8 cellular contexts compared by ENCODE assay signal in the genomic region with DNA sequence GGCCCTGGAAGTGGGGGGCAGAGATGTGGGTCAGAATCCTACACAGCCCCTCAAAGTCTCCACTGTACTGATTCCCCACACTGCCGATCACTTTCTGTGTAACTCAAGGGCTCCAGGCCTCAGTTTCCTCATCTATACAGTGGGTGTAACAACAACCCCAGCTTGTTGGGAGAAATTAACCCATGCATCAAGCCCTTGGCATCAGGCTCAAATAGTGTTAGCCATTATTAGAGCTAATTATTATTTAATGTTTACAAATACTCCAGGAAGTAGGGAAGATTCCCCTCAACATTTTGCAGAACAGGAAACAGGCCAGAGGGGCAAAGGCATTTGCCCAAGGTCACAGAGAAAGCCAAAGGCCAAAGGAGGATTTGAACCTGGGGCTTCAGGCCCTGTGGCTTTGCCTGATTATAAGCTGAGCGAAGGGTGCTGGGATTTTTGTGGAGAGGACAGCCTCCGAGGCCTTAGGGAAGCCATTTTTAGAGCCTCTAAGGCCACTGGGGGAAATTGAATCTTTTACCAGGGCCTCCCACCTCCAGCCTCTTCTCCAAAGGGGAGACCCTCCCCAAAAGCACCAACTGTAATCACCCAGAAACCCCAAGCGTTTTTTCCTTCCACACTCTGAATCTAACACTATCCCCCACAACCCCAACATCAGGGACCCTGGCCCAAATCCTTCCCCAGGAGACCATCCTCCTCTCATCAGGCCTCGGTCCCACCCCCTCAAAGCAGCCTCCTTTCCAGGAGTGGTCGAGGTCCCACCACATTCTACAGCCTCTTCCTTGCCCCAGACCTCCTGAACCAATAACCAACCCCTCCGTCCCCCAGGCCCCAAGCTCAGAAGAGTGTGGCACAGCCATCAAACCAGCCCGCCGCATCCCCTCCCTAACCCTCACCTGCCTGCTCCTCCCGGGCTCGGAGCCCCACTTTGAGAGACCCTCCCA. TPM values are rescaled to one million over a fixed set of nuclear protein-coding genes. Genes with fewer than 3 reads are reported as not detected.
DNase-seq lines count a peak whose midpoint lies in the region; ATAC-seq, FAIRE-seq and TF ChIP-seq lines count a peak whose summit lies in the region.

No MANE protein-coding gene starts in this region.

- no peak for DNase-seq in activated naive CD4-positive, alpha-beta T cell treated with anti-CD3 and anti-CD28 coated beads for 36 hours
- no peak for DNase-seq in activated naive CD4-positive, alpha-beta T cell treated with anti-CD3 and anti-CD28 coated beads, Interleukin-2, amount 50 U/mL, for 16 hours
- DNase-seq in activated naive CD8-positive, alpha-beta T cell treated with anti-CD3 and anti-CD28 coated beads, Interleukin-2, amount 50 U/mL, for 24 hours: peak; percentile 38
- DNase-seq in keratinocyte (ENCODE audit: low read depth, low spot score) (no peak), testis (no peak), COLO829 (ENCODE audit: low spot score) (no peak), NOMO-1 treated with dmso at 0.1 percent for 144 hours (lab: John Stamatoyannopoulos, UW; ENCODE audit: unreplicated experiment) (no peak), HEK293T (ENCODE audit: extremely low spot score) (no peak)

- H3K4me2 ChIP-seq in keratinocyte (ENCODE audit: control insufficient read depth, extremely low read depth, insufficient read depth, low read depth, low read length): peak overlapping the region; percentile 98

- no peak for TF ChIP-seq POLR2A in testis (IDR thresholded peaks at IDR 0.05)

- H3K79me2 ChIP-seq in keratinocyte (ENCODE audit: control insufficient read depth, insufficient read depth, low read length): peaks cover 13% of the 10 kb centered on the region

- H3K36me3 ChIP-seq in keratinocyte (ENCODE audit: control insufficient read depth in 2 of 2, extremely low read depth in 1 of 2, insufficient read depth in 2 of 2, low read length in 2 of 2) (peaks cover 15 to 23% of the 10 kb centered on the region in 2 experiments), testis (ENCODE audit: low read depth, missing control alignments) (no peaks in the 10 kb centered on the region)

- ATAC-seq in activated naive CD8-positive, alpha-beta T cell treated with anti-CD3 and anti-CD28 coated beads, Interleukin-2, amount 50 U/mL, for 24 hours: no peak

- H3K4me1 ChIP-seq in keratinocyte (ENCODE audit: control insufficient read depth, extremely low read depth, insufficient read depth, low read length) (peaks cover 11% of the 10 kb centered on the region), testis (peaks cover 13% of the 10 kb centered on the region)

- TF ChIP-seq CTCF in keratinocyte (optimal IDR thresholded peaks at IDR 0.05 in 1 of 3, IDR thresholded peaks at IDR 0.05 in 1 of 3, conservative IDR thresholded peaks at IDR 0.05 in 1 of 3; ENCODE audit: extremely low read depth in 1 of 3, insufficient read depth in 2 of 3, low read length in 3 of 3): no peak
- TF ChIP-seq CTCF in testis (IDR thresholded peaks at IDR 0.05): no peak

- peak overlapping the region; percentile 80 for H3K9ac ChIP-seq in keratinocyte (ENCODE audit: control insufficient read depth, extremely low read depth, insufficient read depth, low read length)

- H3K9me3 Mint-ChIP-seq in activated naive CD4-positive, alpha-beta T cell treated with anti-CD3 and anti-CD28 coated beads for 36 hours: no peaks in the 10 kb centered on the region
- H3K9me3 Mint-ChIP-seq in activated naive CD8-positive, alpha-beta T cell treated with anti-CD3 and anti-CD28 coated beads, Interleukin-2, amount 50 U/mL, for 24 hours: no peaks in the 10 kb centered on the region

- no peaks in the 10 kb centered on the region for H3K27me3 Mint-ChIP-seq in activated naive CD4-positive, alpha-beta T cell treated with anti-CD3 and anti-CD28 coated beads for 36 hours (ENCODE audit: low read depth)
- H3K27me3 Mint-ChIP-seq in activated naive CD8-positive, alpha-beta T cell treated with anti-CD3 and anti-CD28 coated beads, Interleukin-2, amount 50 U/mL, for 24 hours: no peaks in the 10 kb centered on the region

- POLR2A ChIA-PET in HEK293T (lab: Yijun Ruan, JAX): interaction anchor here (1.0 to 1.3 kb wide), 4 partner anchors 16 to 29 kb away, joined by 3 to 5 read pairs (median 4); no protein-coding TSS in a partner anchor

- WGBS in testis, 2 donors: 13 to 20% methylated on average over 11 of the region's 11 CpGs

- H3K27ac ChIP-seq in keratinocyte (ENCODE audit: control insufficient read depth, insufficient read depth, low read length) (peak overlapping the region; percentile 52), testis (peak overlapping the region; percentile 91 to 92)

- H3K4me1 Mint-ChIP-seq in activated naive CD4-positive, alpha-beta T cell treated with anti-CD3 and anti-CD28 coated beads for 36 hours (ENCODE audit: low read depth): peaks cover 21% of the 10 kb centered on the region
- H3K4me1 Mint-ChIP-seq in activated naive CD8-positive, alpha-beta T cell treated with anti-CD3 and anti-CD28 coated beads, Interleukin-2, amount 50 U/mL, for 24 hours: peaks cover 24% of the 10 kb centered on the region

- intact Hi-C loops in activated naive CD4-positive, alpha-beta T cell treated with anti-CD3 and anti-CD28 coated beads for 36 hours (cut with micrococcal nuclease): loop anchor here (2.0 kb wide), 1 partner anchor 491 kb away; a partner anchor contains a TSS
- intact Hi-C loops in testis (cut with DNase I; ENCODE audit: low total_unique reads): no loop called here

- H2AFZ ChIP-seq in keratinocyte (ENCODE audit: control insufficient read depth, low read length): peak overlapping the region; percentile 22

- H3K36me3 Mint-ChIP-seq in activated naive CD4-positive, alpha-beta T cell treated with anti-CD3 and anti-CD28 coated beads for 36 hours (ENCODE audit: low read depth): peaks cover 3% of the 10 kb centered on the region
- H3K36me3 Mint-ChIP-seq in activated naive CD8-positive, alpha-beta T cell treated with anti-CD3 and anti-CD28 coated beads, Interleukin-2, amount 50 U/mL, for 24 hours (ENCODE audit: low read depth): peaks cover 9% of the 10 kb centered on the region

- H4K20me1 ChIP-seq in keratinocyte (ENCODE audit: control insufficient read depth, extremely low read depth, insufficient read depth, low read length): no peaks in the 10 kb centered on the region

- CTCF ChIA-PET in activated naive CD4-positive, alpha-beta T cell treated with anti-CD3 and anti-CD28 coated beads for 36 hours (lab: Charles Lee): interaction anchor here (1.0 to 1.7 kb wide), 3 partner anchors 11 to 46 kb away, joined by 3 to 4 read pairs (median 3); no protein-coding TSS in a partner anchor
- CTCF ChIA-PET in HEK293T (lab: Yijun Ruan, JAX): interaction anchor here (1.1 kb wide), 1 partner anchor 13 kb away, joined by 3 read pairs; no protein-coding TSS in a partner anchor

- H3K4me3 Mint-ChIP-seq in activated naive CD4-positive, alpha-beta T cell treated with anti-CD3 and anti-CD28 coated beads for 36 hours: peak overlapping the region; percentile 83
- peak overlapping the region; percentile 84 for H3K4me3 Mint-ChIP-seq in activated naive CD8-positive, alpha-beta T cell treated with anti-CD3 and anti-CD28 coated beads, Interleukin-2, amount 50 U/mL, for 24 hours

- dilution Hi-C loops in keratinocyte (cut with MboI; ENCODE audit: extremely low pct_ligation_motif_present, low sequenced_read_pairs): no loop called here

- peak overlapping the region; percentile 86 for H3K27ac Mint-ChIP-seq in activated naive CD4-positive, alpha-beta T cell treated with anti-CD3 and anti-CD28 coated beads for 36 hours
- peak overlapping the region; percentile 86 for H3K27ac Mint-ChIP-seq in activated naive CD8-positive, alpha-beta T cell treated with anti-CD3 and anti-CD28 coated beads, Interleukin-2, amount 50 U/mL, for 24 hours

- FAIRE-seq in keratinocyte (lab: Jason Lieb, UNC): no peak

- H3K9me1 ChIP-seq in keratinocyte (ENCODE audit: control insufficient read depth, extremely low read depth, insufficient read depth, low read length): no peaks in the 10 kb centered on the region

- H3K4me3 ChIP-seq in keratinocyte (ENCODE audit: control insufficient read depth in 2 of 3, extremely low read depth in 1 of 3, insufficient read depth in 2 of 3, low read depth in 1 of 3, low read length in 3 of 3) (peak overlapping the region; percentile 74 to 84 (median 79)), testis (peak overlapping the region; percentile 78 to 79)

- H3K27me3 ChIP-seq in keratinocyte (ENCODE audit: control insufficient read depth, extremely low read depth, insufficient read depth, low read length): no peaks in the 10 kb centered on the region
- no peaks in the 10 kb centered on the region for H3K27me3 ChIP-seq in testis

- H3K9me3 ChIP-seq in keratinocyte (ENCODE audit: control insufficient read depth, low read depth, low read length) (no peaks in the 10 kb centered on the region), testis (no peaks in the 10 kb centered on the region)

RNA-seq across cellular contexts. Expression of a gene that starts 1.1 kb away (rescaled TPM):
- 100 to 1,000 TPM; 161 to 163 TPM for total RNA-seq in activated naive CD4-positive, alpha-beta T cell treated with anti-CD3 and anti-CD28 coated beads for 36 hours
- polyA plus RNA-seq in keratinocyte (115 to 222 TPM (median 150 TPM) in 3 replicates), testis (ENCODE audit: insufficient read depth, low read depth, low replicate concordance) (571 TPM)
- 127 TPM for polyA plus RNA-seq in keratinocyte (2011; ENCODE audit: low read depth)
- 120 and 306 TPM in 2 replicates for polyA plus RNA-seq in keratinocyte (2011; cell fraction: cytosol; rRNA removed)
- polyA plus RNA-seq in keratinocyte (2011; cell fraction: nucleus; rRNA removed): 105 and 149 TPM in 2 replicates
- 186 and 236 TPM in 2 replicates for polyA plus RNA-seq in keratinocyte (2012; ENCODE audit: low replicate concordance)
- 83.9 to 177 TPM (median 171 TPM) in 3 replicates for polyA minus RNA-seq in keratinocyte
- 500 TPM for polyA minus RNA-seq in keratinocyte (2011; cell fraction: cytosol; rRNA and poly(A)+ RNA removed)
- polyA minus RNA-seq in keratinocyte (2011; cell fraction: nucleus; rRNA and poly(A)+ RNA removed): 70.7 and 90.7 TPM in 2 replicates
- 100 to 1,000 TPM; 587 to 614 TPM for total RNA-seq in testis

RNA-seq across cellular contexts. Expression of a gene that starts 15.4 kb away (rescaled TPM):
- 10 to 100 TPM; 86.7 TPM for total RNA-seq in activated naive CD4-positive, alpha-beta T cell treated with anti-CD3 and anti-CD28 coated beads for 36 hours
- polyA plus RNA-seq in keratinocyte (94.6 to 129 TPM (median 119 TPM) in 3 replicates), testis (ENCODE audit: insufficient read depth, low read depth, low replicate concordance) (163 TPM)
- 40.3 TPM for polyA plus RNA-seq in keratinocyte (2011; ENCODE audit: low read depth)
- 110 and 173 TPM in 2 replicates for polyA plus RNA-seq in keratinocyte (2011; cell fraction: cytosol; rRNA removed)
- 65.5 and 87.8 TPM in 2 replicates for polyA plus RNA-seq in keratinocyte (2011; cell fraction: nucleus; rRNA removed)
- 62.9 and 123 TPM in 2 replicates for polyA plus RNA-seq in keratinocyte (2012; ENCODE audit: low replicate concordance)
- polyA minus RNA-seq in keratinocyte: 99.7 to 166 TPM (median 102 TPM) in 3 replicates
- polyA minus RNA-seq in keratinocyte (2011; cell fraction: cytosol; rRNA and poly(A)+ RNA removed): 137 TPM
- 18.9 and 20.4 TPM in 2 replicates for polyA minus RNA-seq in keratinocyte (2011; cell fraction: nucleus; rRNA and poly(A)+ RNA removed)
- total RNA-seq in testis: 100 to 1,000 TPM; 124 to 133 TPM

RNA-seq across cellular contexts. Expression of a gene that starts 20.4 kb away (rescaled TPM):
- total RNA-seq in activated naive CD4-positive, alpha-beta T cell treated with anti-CD3 and anti-CD28 coated beads for 36 hours: 10 to 100 TPM; 14.1 TPM
- polyA plus RNA-seq in keratinocyte: 4.4 to 8.3 TPM (median 6.8 TPM) in 3 replicates
- 8.1 TPM for polyA plus RNA-seq in keratinocyte (2011; ENCODE audit: low read depth)
- 2.9 and 7.0 TPM in 2 replicates for polyA plus RNA-seq in keratinocyte (2011; cell fraction: cytosol; rRNA removed)
- polyA plus RNA-seq in keratinocyte (2011; cell fraction: nucleus; rRNA removed): 12.9 and 16.9 TPM in 2 replicates
- 10.4 and 11.5 TPM in 2 replicates for polyA plus RNA-seq in keratinocyte (2012; ENCODE audit: low replicate concordance)
- 6.4 to 31.5 TPM (median 7.2 TPM) in 3 replicates for polyA minus RNA-seq in keratinocyte
- polyA minus RNA-seq in keratinocyte (2011; cell fraction: cytosol; rRNA and poly(A)+ RNA removed): 16.9 TPM
- polyA minus RNA-seq in keratinocyte (2011; cell fraction: nucleus; rRNA and poly(A)+ RNA removed): 18.4 and 19.1 TPM in 2 replicates
- 10 to 100 TPM; 75.8 to 76.1 TPM for total RNA-seq in testis
- 48.0 TPM for polyA plus RNA-seq in testis (ENCODE audit: insufficient read depth, low read depth, low replicate concordance)

RNA-seq across cellular contexts. Expression of a gene that starts 29.4 kb away (rescaled TPM):
- total RNA-seq in activated naive CD4-positive, alpha-beta T cell treated with anti-CD3 and anti-CD28 coated beads for 36 hours: 1,000 to 10,000 TPM; 1,997 to 2,122 TPM
- 1,376 to 2,465 TPM (median 1,831 TPM) in 3 replicates for polyA plus RNA-seq in keratinocyte
- polyA plus RNA-seq in keratinocyte (2011; ENCODE audit: low read depth): 216 TPM
- 2,363 and 2,845 TPM in 2 replicates for polyA plus RNA-seq in keratinocyte (2011; cell fraction: cytosol; rRNA removed)
- polyA plus RNA-seq in keratinocyte (2011; cell fraction: nucleus; rRNA removed): 509 and 673 TPM in 2 replicates
- 2,069 and 2,114 TPM in 2 replicates for polyA plus RNA-seq in keratinocyte (2012; ENCODE audit: low replicate concordance)
- 1,899 to 3,393 TPM (median 2,443 TPM) in 3 replicates for polyA minus RNA-seq in keratinocyte
- 1,175 TPM for polyA minus RNA-seq in keratinocyte (2011; cell fraction: cytosol; rRNA and poly(A)+ RNA removed)
- polyA minus RNA-seq in keratinocyte (2011; cell fraction: nucleus; rRNA and poly(A)+ RNA removed): 197 and 227 TPM in 2 replicates
- 100 to 1,000 TPM; 475 to 508 TPM for total RNA-seq in testis
- 1,038 TPM for polyA plus RNA-seq in testis (ENCODE audit: insufficient read depth, low read depth, low replicate concordance)

RNA-seq across cellular contexts. Expression of a gene that starts 46.3 kb away (rescaled TPM):
- 10 to 100 TPM; 62.9 to 68.5 TPM for total RNA-seq in activated naive CD4-positive, alpha-beta T cell treated with anti-CD3 and anti-CD28 coated beads for 36 hours
- polyA plus RNA-seq in keratinocyte (29.5 to 36.9 TPM (median 31.9 TPM) in 3 replicates), testis (ENCODE audit: insufficient read depth, low read depth, low replicate concordance) (14.5 TPM)
- 10.8 TPM for polyA plus RNA-seq in keratinocyte (2011; ENCODE audit: low read depth)
- polyA plus RNA-seq in keratinocyte (2011; cell fraction: cytosol; rRNA removed): 5.6 and 30.0 TPM in 2 replicates
- polyA plus RNA-seq in keratinocyte (2011; cell fraction: nucleus; rRNA removed): 49.9 and 53.2 TPM in 2 replicates
- polyA plus RNA-seq in keratinocyte (2012; ENCODE audit: low replicate concordance): 23.0 and 72.1 TPM in 2 replicates
- 1.7 to 4.6 TPM (median 2.8 TPM) in 3 replicates for polyA minus RNA-seq in keratinocyte
- polyA minus RNA-seq in keratinocyte (2011; cell fraction: cytosol; rRNA and poly(A)+ RNA removed): 23.8 TPM
- polyA minus RNA-seq in keratinocyte (2011; cell fraction: nucleus; rRNA and poly(A)+ RNA removed): 5.7 and 6.3 TPM in 2 replicates
- total RNA-seq in testis: 10 to 100 TPM; 44.3 to 58.7 TPM

Comparison
In these comparisons a context has a peak if more than half of its experiments do, and no peak if none do; other contexts are left out.
1. RNA of a gene that starts 20.4 kb away (total RNA-seq): 75.8 to 76.1 TPM in testis; 14.1 TPM in activated naive CD4-positive, alpha-beta T cell treated with anti-CD3 and anti-CD28 coated beads for 36 hours; every median in the first group is over 4 times any median in the second.